Comparison of ENCODE assay signal across 21 cellular contexts in genomic region chr20:42492285-42492684, GRCh38.
DNase-seq lines count a peak whose midpoint lies in the region; ATAC-seq and TF ChIP-seq lines count a peak whose summit lies in the region.
"Had no signal": no experiment of that assay in that cellular context is flagged by ENCODE, and none has a peak within 500 bp of the region (broad histone marks: within the 10 kb centered on the region; RNA-seq: fewer than 3 reads in every experiment).

No MANE protein-coding gene starts in this region.

- H3K27me3 ChIP-seq in stomach: no peaks in the 10 kb centered on the region
- H3K27me3 ChIP-seq: suprapubic skin had no signal

- H3K4me3 ChIP-seq in stomach: no peak overlapping the region
- H3K4me3 ChIP-seq: HAP-1, hepatocyte, prostate gland, SJCRH30, skin epidermis, suprapubic skin had no signal

- TF ChIP-seq CTCF in stomach (IDR thresholded peaks at IDR 0.05): no peak

- TF ChIP-seq POLR2A in stomach (IDR thresholded peaks at IDR 0.05): no peak

- H3K27ac ChIP-seq in stomach: no peak overlapping the region
- H3K27ac ChIP-seq: hepatocyte, prostate gland, SJCRH30, skin epidermis, suprapubic skin had no signal

- ATAC-seq in GM19463 (IDR thresholded peaks at IDR 0.05; ENCODE audit: unreplicated experiment): peak; percentile 72
- peak; percentile 44 for ATAC-seq in HG02943 (IDR thresholded peaks at IDR 0.05; ENCODE audit: low read depth, unreplicated experiment)
- ATAC-seq in HG03565 (IDR thresholded peaks at IDR 0.05; ENCODE audit: unreplicated experiment): peak; percentile 70
- peak; percentile 34 for ATAC-seq in sciatic nerve
- ATAC-seq: activated T-cell treated with anti-CD3 and anti-CD28 coated beads, Interleukin-2, amount 50 U/mL, for 72 hours; PC-3 had no signal

- 37 to 66% (median 48%) methylated on average over 2 of the region's 2 CpGs for WGBS in stomach, 5 donors

- intact Hi-C loops in sciatic nerve (cut with DNase I) (no loop called here), stomach (cut with DNase I; ENCODE audit: low total_unique reads) (no loop called here)

- no peak for DNase-seq in sciatic nerve (ENCODE audit: low spot score)
- DNase-seq in DMS53 (lab: John Stamatoyannopoulos, UW): no peak
- DNase-seq in glomerular visceral epithelial cell (ENCODE audit: extremely low spot score): no peak
- no peak for DNase-seq in stomach
- DNase-seq: activated T-cell treated with anti-CD3 and anti-CD28 coated beads, Interleukin-2, amount 50 U/mL, for 72 hours; Calu3; KG1; NCI-H1105; NCI-H2107; nephron progenitor cell; PC-3; SJCRH30; stimulated activated CD4-positive, alpha-beta T cell treated with anti-CD3 and anti-CD28 coated beads, Interleukin-4, amount 100 ng/mL, for 1 hour had no signal

- TF ChIP-seq EP300 in stomach (IDR thresholded peaks at IDR 0.05): no peak

- H3K4me1 ChIP-seq in stomach: no peaks in the 10 kb centered on the region
- H3K4me1 ChIP-seq: HAP-1, prostate gland, SJCRH30, suprapubic skin had no signal

- no peaks in the 10 kb centered on the region for H3K36me3 ChIP-seq in stomach
- H3K36me3 ChIP-seq: HAP-1, prostate gland, SJCRH30, suprapubic skin had no signal

- no peaks in the 10 kb centered on the region for H3K9me3 ChIP-seq in stomach
- H3K9me3 ChIP-seq: HAP-1, prostate gland, SJCRH30, suprapubic skin had no signal
